18 cellular contexts compared by ENCODE assay signal in genomic region chr12:131362290-131363211, GRCh38.
"Had no signal": no experiment of that assay in that cellular context is flagged by ENCODE, and none has a peak within 500 bp of the region (broad histone marks: within the 10 kb centered on the region; RNA-seq: fewer than 3 reads in every experiment).

No MANE protein-coding gene starts in this region.

- H3K27ac Mint-ChIP-seq: endodermal cell; immature natural killer cell; memory B cell; mesothelial cell of epicardium; natural killer cell treated with Interleukin-12 subunit alpha and Interleukin-12 subunit beta and Interleukin-15 and Interleukin-18, amount 100 ng/mL, for 72 hours had no signal

- H3K36me3 Mint-ChIP-seq: immature natural killer cell; memory B cell; mesothelial cell of epicardium; natural killer cell treated with Interleukin-12 subunit alpha and Interleukin-12 subunit beta and Interleukin-15 and Interleukin-18, amount 100 ng/mL, for 72 hours had no signal

- H3K9me3 ChIP-seq: colonic mucosa, lower lobe of right lung, prostate gland, right lobe of liver had no signal

- H3K4me1 ChIP-seq: colonic mucosa, foreskin keratinocyte, left ventricle myocardium inferior, lower lobe of right lung, parathyroid adenoma, prostate gland, right lobe of liver had no signal

- H3K4me3 ChIP-seq: colonic mucosa, left ventricle myocardium inferior, lower lobe of right lung, prostate gland, right lobe of liver had no signal

- ATAC-seq: foreskin keratinocyte, left cardiac atrium, lower lobe of right lung had no signal

- H3K4me1 Mint-ChIP-seq: immature natural killer cell, memory B cell, mesothelial cell of epicardium had no signal

- DNase-seq: colonic mucosa; effector CD4-positive, alpha-beta T cell; erythroblast; foreskin keratinocyte; immature natural killer cell; kidney; left cardiac atrium; left ventricle myocardium inferior; lower lobe of right lung; right lobe of liver; stimulated activated naive CD4-positive, alpha-beta T cell; trophoblast cell had no signal

- H3K27ac ChIP-seq: colonic mucosa, foreskin keratinocyte, left ventricle myocardium inferior, lower lobe of right lung, parathyroid adenoma, prostate gland, right lobe of liver had no signal

- H3K27me3 ChIP-seq: colonic mucosa, foreskin keratinocyte, right lobe of liver had no signal

- H3K4me3 Mint-ChIP-seq: endodermal cell; immature natural killer cell; memory B cell; mesothelial cell of epicardium; natural killer cell treated with Interleukin-12 subunit alpha and Interleukin-12 subunit beta and Interleukin-15 and Interleukin-18, amount 100 ng/mL, for 72 hours had no signal

- H3K9me3 Mint-ChIP-seq: immature natural killer cell; natural killer cell treated with Interleukin-12 subunit alpha and Interleukin-12 subunit beta and Interleukin-15 and Interleukin-18, amount 100 ng/mL, for 72 hours had no signal

- H3K36me3 ChIP-seq: colonic mucosa, left ventricle myocardium inferior, lower lobe of right lung, prostate gland, right lobe of liver had no signal
